Comparison of ENCODE assay signal across 29 cellular contexts in the genomic region with DNA sequence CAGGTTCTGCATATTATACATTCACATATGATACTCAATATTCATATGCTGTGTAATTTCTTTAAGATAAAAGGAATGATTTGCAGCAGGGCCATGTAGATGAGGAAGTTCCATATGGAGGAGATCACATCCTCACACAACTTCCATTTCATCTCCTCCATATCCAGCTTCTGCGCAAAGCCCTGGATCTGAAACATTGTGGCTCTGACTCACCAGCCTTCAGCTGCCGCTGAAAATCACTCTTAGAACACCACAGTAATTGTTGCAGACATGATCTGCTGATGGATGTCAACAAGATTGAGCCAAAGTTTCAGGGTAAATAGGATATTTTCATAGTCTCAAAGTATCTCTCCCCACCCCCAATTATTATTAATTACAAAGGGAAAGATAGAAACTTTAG.
"Had no signal": no experiment of that assay in that cellular context is flagged by ENCODE, and none has a peak within 500 bp of the region (broad histone marks: within the 10 kb centered on the region; RNA-seq: fewer than 3 reads in every experiment).

No MANE protein-coding gene starts in this region.

- H3K4me1 ChIP-seq: Peyer's patch, SJSA1 had no signal

- DNase-seq: activated CD4-positive, alpha-beta memory T cell treated with anti-CD3 and anti-CD28 coated beads, Interleukin-2, amount 10 ng/mL, durations not matched to agents 7 days and 5 days; activated CD4-positive, alpha-beta T cell treated with anti-CD3 and anti-CD28 coated beads, Interleukin-2, amount 50 U/mL, for 1 hour; activated CD4-positive, CD25-positive, alpha-beta regulatory T cell; activated gamma-delta T cell; activated naive CD4-positive, alpha-beta T cell treated with anti-CD3 and anti-CD28 coated beads, Interleukin-2, amount 10 ng/mL, durations not matched to agents 7 days and 5 days; activated naive CD8-positive, alpha-beta T cell treated with anti-CD3 and anti-CD28 coated beads for 36 hours; activated T-cell treated with anti-CD3 and anti-CD28 coated beads for 4 hours; activated T-cell treated with anti-CD3 and anti-CD28 coated beads, Interleukin-2, amount 50 U/mL, for 48 hours; central memory CD4-positive, alpha-beta T cell; Karpas-422; NCI-H146; NCI-H187 treated with DMSO at 0.1 percent for 48 hours; NCI-H2081 treated with DMSO at 0.1 percent for 48 hours; NCI-H2171; NCI-H226; NCI-H526; NCI-H774; NK-92 treated with Interleukin-12 subunit alpha and Interleukin-12 subunit beta, amount 100 ng/mL, for 24 hours; OCI-M1; Peyer's patch; Right ventricle myocardium superior; T-helper 2 cell; T1000 had no signal

- H3K27ac ChIP-seq: Peyer's patch, RWPE1, SJSA1, VCaP had no signal

- H3K4me3 ChIP-seq: K562, Peyer's patch, SJSA1 had no signal

- H3K27me3 ChIP-seq: Peyer's patch, SJSA1 had no signal

- FAIRE-seq: bronchial epithelial cell, K562 had no signal

- ATAC-seq: activated T-helper 17 cell treated with anti-CD3 and anti-CD28 coated beads, Interleukin-2, amount 50 U/mL, for 72 hours; K562 had no signal

- H3K9me3 ChIP-seq: Peyer's patch, SJSA1 had no signal

- H3K36me3 ChIP-seq: Peyer's patch, SJSA1 had no signal
